ENCODE assay signal across 37 cellular contexts in the genomic region with DNA sequence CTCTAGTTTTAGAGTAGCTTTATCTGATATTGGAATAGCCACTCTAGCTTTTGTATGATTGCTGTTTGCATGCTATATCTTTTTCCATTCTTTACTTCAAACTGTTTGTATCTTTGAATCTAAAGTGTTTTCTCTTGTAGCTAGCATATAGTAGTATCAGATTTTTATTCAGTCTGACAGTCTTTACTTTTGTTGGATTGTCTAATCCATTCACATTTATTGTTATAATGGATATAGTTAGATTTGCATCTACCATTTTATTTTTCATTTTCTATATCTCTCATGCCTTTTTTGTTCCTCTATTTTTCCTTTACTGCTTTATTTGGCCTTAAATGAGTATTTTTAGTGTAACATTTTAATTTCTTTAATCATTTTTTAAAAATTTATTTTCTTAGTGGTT. TPM values are rescaled to one million over a fixed set of nuclear protein-coding genes. Genes with fewer than 3 reads are reported as not detected.
"Had no signal": no experiment of that assay in that cellular context is flagged by ENCODE, and none has a peak within 500 bp of the region (broad histone marks: within the 10 kb centered on the region; RNA-seq: fewer than 3 reads in every experiment).

No MANE protein-coding gene starts in this region.

- H3K27ac ChIP-seq: KMS-11 had no signal

- DNase-seq: Karpas-422, Kasumi-1, MG63, MM.1S, MV-4-11, NCI-H1048, NCI-H1092, NCI-H1092 treated with DMSO at 0.1 percent for 48 hours, NCI-H1105, NCI-H1105 treated with DMSO at 0.1 percent for 48 hours, NCI-H1417, NCI-H1417 treated with DMSO at 0.1 percent for 48 hours, NCI-H1436, NCI-H1436 treated with DMSO at 0.1 percent for 48 hours, NCI-H146, NCI-H1694, NCI-H1694 treated with DMSO at 0.1 percent for 48 hours, NCI-H187, NCI-H187 treated with DMSO at 0.1 percent for 48 hours, NCI-H1930, NCI-H2029, NCI-H2029 treated with DMSO at 0.1 percent for 48 hours, NCI-H2081, NCI-H2081 treated with DMSO at 0.1 percent for 48 hours, NCI-H2107, NCI-H2171 treated with DMSO at 0.1 percent for 48 hours, NCI-H2227 treated with DMSO at 0.1 percent for 48 hours, NCI-H226, NCI-H345, NCI-H446, NCI-H446 treated with DMSO at 0.1 percent for 48 hours, NCI-H510A, NCI-H510A treated with DMSO at 0.1 percent for 48 hours, NCI-H524 had no signal

- H3K4me2 ChIP-seq: KMS-11 had no signal

- H3K4me3 ChIP-seq: MG63 had no signal

- H3K27me3 ChIP-seq: MG63 had no signal

- H3K36me3 ChIP-seq: MG63 had no signal

- H3K9ac ChIP-seq: KMS-11 had no signal

RNA-seq across cellular contexts. Expression of a gene that starts 52.1 kb away (rescaled TPM):
- total RNA-seq: M059J, NCI-H460 had no signal
